Comparison of ENCODE assay signal across 1 cellular context in the genomic region with DNA sequence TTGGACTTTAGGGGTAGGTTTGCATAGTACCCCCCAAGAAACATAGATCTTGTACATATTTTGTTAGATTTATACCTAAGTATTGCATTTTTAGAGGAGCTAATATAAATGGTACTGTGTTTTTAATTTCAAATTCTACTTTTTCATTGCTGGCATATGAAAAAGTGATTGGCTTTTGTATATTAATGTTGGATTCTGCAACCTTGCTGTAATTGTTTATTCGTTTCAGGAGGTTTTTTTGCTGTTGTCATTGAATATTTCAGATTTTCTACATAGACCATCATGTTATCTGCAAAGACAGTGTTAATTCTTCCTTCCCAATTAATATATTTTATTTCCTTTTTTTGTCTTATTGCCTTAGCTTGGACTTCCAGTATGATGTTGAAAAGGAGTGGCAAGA.
A peak's percentile ranks its signal among the peaks of the same experiment; 100 is the strongest.
TF ChIP-seq lines count a peak whose summit lies in the region.

No MANE protein-coding gene starts in this region.

TF ChIP-seq in K562, 482 proteins besides CTCF, POLR2A, EP300 and RAD21:
- TF ChIP-seq C11orf30 (IDR thresholded peaks at IDR 0.05; ENCODE audit: low read depth) (peak; percentile 52; the same call in 1 of the 2 replicates), ZNF316 (IDR thresholded peaks at IDR 0.05) (peak; percentile 58)
- TF ChIP-seq, protein P1, sequence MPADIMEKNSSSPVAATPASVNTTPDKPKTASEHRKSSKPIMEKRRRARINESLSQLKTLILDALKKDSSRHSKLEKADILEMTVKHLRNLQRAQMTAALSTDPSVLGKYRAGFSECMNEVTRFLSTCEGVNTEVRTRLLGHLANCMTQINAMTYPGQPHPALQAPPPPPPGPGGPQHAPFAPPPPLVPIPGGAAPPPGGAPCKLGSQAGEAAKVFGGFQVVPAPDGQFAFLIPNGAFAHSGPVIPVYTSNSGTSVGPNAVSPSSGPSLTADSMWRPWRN (IDR thresholded peaks at IDR 0.05; ENCODE audit: low read depth), result no peak
